ENCODE assay signal across 26 cellular contexts in the genomic region with DNA sequence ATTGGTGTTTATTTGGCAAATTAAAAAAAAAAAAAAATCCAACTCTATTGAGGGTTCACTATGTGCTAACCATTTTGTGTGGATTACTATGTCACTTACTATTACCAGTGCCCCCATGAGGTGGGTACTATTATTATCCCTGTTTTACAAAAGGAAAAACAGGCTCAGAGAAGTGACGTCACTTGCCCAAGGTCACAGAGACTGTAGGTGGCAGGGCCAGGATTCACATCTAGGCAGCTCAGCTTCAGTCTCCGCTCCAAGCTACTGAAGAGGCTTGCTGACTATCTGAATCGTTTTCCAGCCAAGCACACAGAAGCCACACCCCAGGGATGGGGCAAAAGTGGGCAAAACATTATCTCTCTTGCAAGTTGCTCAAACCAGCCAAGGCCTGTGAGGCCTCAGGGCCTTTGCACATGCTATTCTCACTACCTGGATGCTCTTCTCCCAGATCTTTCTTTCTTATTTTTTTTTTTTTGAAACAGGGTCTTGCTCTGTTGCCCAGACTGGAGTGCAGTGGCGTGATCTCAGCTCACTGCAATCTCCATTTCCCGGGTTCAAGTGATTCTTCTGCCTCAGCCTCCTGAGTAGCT. TPM values are rescaled to one million over a fixed set of nuclear protein-coding genes. Genes with fewer than 3 reads are reported as not detected.
"Had no signal": no experiment of that assay in that cellular context is flagged by ENCODE, and none has a peak within 500 bp of the region (broad histone marks: within the 10 kb centered on the region; RNA-seq: fewer than 3 reads in every experiment).

No MANE protein-coding gene starts in this region.

- DNase-seq: activated CD4-positive, alpha-beta T cell treated with anti-CD3 and anti-CD28 coated beads, Interleukin-2, amount 50 U/mL, for 1 hour; activated CD8-positive, alpha-beta memory T cell treated with anti-CD3 and anti-CD28 coated beads for 24 hours; activated effector memory CD4-positive, alpha-beta T cell treated with anti-CD3 and anti-CD28 coated beads, Interleukin-2, amount 50 U/mL, for 16 hours; activated naive CD4-positive, alpha-beta T cell treated with anti-CD3 and anti-CD28 coated beads, Interleukin-2, amount 50 U/mL, for 16 hours; activated T-cell treated with anti-CD3 and anti-CD28 coated beads, Interleukin-2, amount 50 U/mL, for 72 hours; cortex of kidney; effector CD4-positive, alpha-beta T cell; hypothalamus; islet precursor cell; midbrain; stimulated activated CD4-positive, alpha-beta T cell treated with anti-CD3 and anti-CD28 coated beads, Interleukin-2, amount 100 ng/mL, for 24 hours; stimulated activated naive CD4-positive, alpha-beta T cell treated with Interleukin-2 at 50 U/mL for 16 hours; substantia nigra; T1000; tibial artery had no signal

- H3K27me3 ChIP-seq: ascending aorta, breast epithelium, esophagus muscularis mucosa, tibial artery had no signal

- H3K4me3 ChIP-seq: ascending aorta, breast epithelium, esophagus muscularis mucosa, prostate gland, tibial artery had no signal

- H3K4me1 ChIP-seq: ascending aorta, breast epithelium, esophagus muscularis mucosa, prostate gland, tibial artery had no signal

- ATAC-seq: activated T-cell treated with anti-CD3 and anti-CD28 coated beads, Interleukin-2, amount 50 U/mL, for 72 hours; right cardiac atrium had no signal

- H3K9me3 ChIP-seq: ascending aorta, prostate gland had no signal

- H3K27ac ChIP-seq: ascending aorta, breast epithelium, esophagus muscularis mucosa, prostate gland, tibial artery had no signal

RNA-seq across cellular contexts. Expression of gene ANGPTL8, which starts 4.8 kb away (rescaled TPM):
- total RNA-seq: activated T-cell treated with anti-CD3 and anti-CD28 coated beads, Interleukin-2, amount 50 U/mL, for 72 hours; ascending aorta; endothelial cell of umbilical vein; lung microvascular endothelial cell; myocyte; prostate gland; T-helper 1 cell treated with Interleukin-12 subunit alpha and Interleukin-12 subunit beta and Interleukin-4 antibody, amounts not matched to agents 30 ng/mL and 1 ng/mL, for 36 hours; urinary bladder had no signal
- polyA plus RNA-seq: endothelial cell of umbilical vein, neural cell had no signal

RNA-seq across cellular contexts. Expression of gene DOCK6, which starts 27.7 kb away (rescaled TPM):
- polyA plus RNA-seq: neural cell had no signal
